In genomic region chr10:80264081-80265056, GRCh38 we compare ENCODE assay signal across 34 cellular contexts. TPM values are rescaled to one million over a fixed set of nuclear protein-coding genes. Genes with fewer than 3 reads are reported as not detected.
"Had no signal": no experiment of that assay in that cellular context is flagged by ENCODE, and none has a peak within 500 bp of the region (broad histone marks: within the 10 kb centered on the region; RNA-seq: fewer than 3 reads in every experiment).

No MANE protein-coding gene starts in this region.

- H3K4me3 Mint-ChIP-seq: activated CD4-positive, alpha-beta memory T cell treated with anti-CD3 and anti-CD28 coated beads, Interleukin-2, amount 10 ng/mL, durations not matched to agents 7 days and 5 days; activated CD4-positive, alpha-beta T cell treated with anti-CD3 and anti-CD28 coated beads, Interleukin-2, amount 10 ng/mL, durations not matched to agents 24 days and 14 days; activated naive CD4-positive, alpha-beta T cell treated with anti-CD3 and anti-CD28 coated beads, Interleukin-2, amount 10 ng/mL, durations not matched to agents 7 days and 5 days; activated naive CD8-positive, alpha-beta T cell treated with anti-CD3 and anti-CD28 coated beads, Interleukin-2, amount 10 ng/mL, durations not matched to agents 7 days and 5 days; activated T-cell treated with anti-CD3 and anti-CD28 coated beads, Interleukin-2, amount 50 U/mL, for 24 hours; immature natural killer cell; nephron; T-helper 2 cell treated with Interferon-gamma antibody and Interleukin-4, amounts not matched to agents 5 μg/mL and 100 μg/mL, for 36 hours; type B pancreatic cell had no signal

- H3K27me3 Mint-ChIP-seq: type B pancreatic cell had no signal

- DNase-seq: activated CD4-positive, alpha-beta memory T cell treated with anti-CD3 and anti-CD28 coated beads, Interleukin-2, amount 10 ng/mL, durations not matched to agents 7 days and 5 days; activated CD4-positive, alpha-beta T cell treated with anti-CD3 and anti-CD28 coated beads, Interleukin-2, amount 10 ng/mL, durations not matched to agents 24 days and 14 days; activated CD8-positive, alpha-beta memory T cell treated with anti-CD3 and anti-CD28 coated beads, Interleukin-2, amount 50 U/mL, for 48 hours; activated gamma-delta T cell; activated naive CD4-positive, alpha-beta T cell treated with anti-CD3 and anti-CD28 coated beads, Interleukin-2, amount 10 ng/mL, durations not matched to agents 7 days and 5 days; activated naive CD8-positive, alpha-beta T cell treated with anti-CD3 and anti-CD28 coated beads, Interleukin-2, amount 10 ng/mL, durations not matched to agents 7 days and 5 days; activated T-cell treated with anti-CD3 and anti-CD28 coated beads, Interleukin-2, amount 50 U/mL, for 24 hours; brain microvascular endothelial cell; cortex of kidney; foreskin keratinocyte; heart left ventricle; hypothalamus; immature natural killer cell; left lung; lower lobe of right lung; mucosa of descending colon; pancreas; retina; stimulated activated CD4-positive, alpha-beta T cell treated with anti-CD3 and anti-CD28 coated beads, Interleukin-12 subunit alpha, Interleukin-12 subunit beta, amount 100 ng/mL, for 4 hours; stimulated activated CD4-positive, alpha-beta T cell treated with anti-CD3 and anti-CD28 coated beads, Interleukin-4, amount 100 ng/mL, for 1 hour; stimulated activated naive CD8-positive, alpha-beta T cell treated with anti-CD3 and anti-CD28 coated beads, Interleukin-15, Interleukin-2, amounts not matched to agents 100 U/mL and 50 U/mL, for 24 hours; T-helper 1 cell; uterus had no signal

- FAIRE-seq: astrocyte, pancreas had no signal

- ATAC-seq: activated CD4-positive, CD25-positive, alpha-beta regulatory T cell treated with anti-CD3 and anti-CD28 coated beads, Interleukin-2, amount 50 U/mL, for 24 hours; foreskin keratinocyte; heart left ventricle; left lung; lower lobe of right lung; mucosa of descending colon; pancreas; sciatic nerve; stimulated activated naive CD8-positive, alpha-beta T cell treated with anti-CD3 and anti-CD28 coated beads, Interleukin-15, Interleukin-2, amounts not matched to agents 100 U/mL and 50 U/mL, for 24 hours had no signal

- H3K36me3 Mint-ChIP-seq: activated naive CD4-positive, alpha-beta T cell treated with anti-CD3 and anti-CD28 coated beads, Interleukin-2, amount 10 ng/mL, durations not matched to agents 7 days and 5 days; activated naive CD8-positive, alpha-beta T cell treated with anti-CD3 and anti-CD28 coated beads, Interleukin-2, amount 10 ng/mL, durations not matched to agents 7 days and 5 days; immature natural killer cell; type B pancreatic cell had no signal

- H3K27ac Mint-ChIP-seq: activated CD4-positive, alpha-beta memory T cell treated with anti-CD3 and anti-CD28 coated beads, Interleukin-2, amount 10 ng/mL, durations not matched to agents 7 days and 5 days; activated CD4-positive, alpha-beta T cell treated with anti-CD3 and anti-CD28 coated beads, Interleukin-2, amount 10 ng/mL, durations not matched to agents 24 days and 14 days; activated naive CD4-positive, alpha-beta T cell treated with anti-CD3 and anti-CD28 coated beads, Interleukin-2, amount 10 ng/mL, durations not matched to agents 7 days and 5 days; activated naive CD8-positive, alpha-beta T cell treated with anti-CD3 and anti-CD28 coated beads, Interleukin-2, amount 10 ng/mL, durations not matched to agents 7 days and 5 days; activated T-cell treated with anti-CD3 and anti-CD28 coated beads, Interleukin-2, amount 50 U/mL, for 24 hours; immature natural killer cell; T-helper 2 cell treated with Interferon-gamma antibody and Interleukin-4, amounts not matched to agents 5 μg/mL and 100 μg/mL, for 36 hours; type B pancreatic cell had no signal

- H3K27ac ChIP-seq: brain microvascular endothelial cell, esophagus muscularis mucosa, foreskin keratinocyte, heart left ventricle, left lung, lower lobe of right lung, pancreas, prostate gland, skin epidermis, thoracic aorta, uterus had no signal

- H3K4me3 ChIP-seq: esophagus muscularis mucosa, heart left ventricle, left lung, lower lobe of right lung, mucosa of descending colon, pancreas, prostate gland, skin epidermis, thoracic aorta, uterus had no signal

- H3K9me3 ChIP-seq: esophagus muscularis mucosa, left lung, lower lobe of right lung, mucosa of descending colon, pancreas, prostate gland, thoracic aorta, uterus had no signal

- H3K4me1 Mint-ChIP-seq: activated CD4-positive, alpha-beta memory T cell treated with anti-CD3 and anti-CD28 coated beads, Interleukin-2, amount 10 ng/mL, durations not matched to agents 7 days and 5 days; activated CD4-positive, alpha-beta T cell treated with anti-CD3 and anti-CD28 coated beads, Interleukin-2, amount 10 ng/mL, durations not matched to agents 24 days and 14 days; activated naive CD4-positive, alpha-beta T cell treated with anti-CD3 and anti-CD28 coated beads, Interleukin-2, amount 10 ng/mL, durations not matched to agents 7 days and 5 days; activated naive CD8-positive, alpha-beta T cell treated with anti-CD3 and anti-CD28 coated beads, Interleukin-2, amount 10 ng/mL, durations not matched to agents 7 days and 5 days; immature natural killer cell had no signal

- H3K27me3 ChIP-seq: brain microvascular endothelial cell, left lung, pancreas, uterus had no signal

- H3K36me3 ChIP-seq: brain microvascular endothelial cell, esophagus muscularis mucosa, heart left ventricle, left lung, lower lobe of right lung, pancreas, prostate gland, thoracic aorta, uterus had no signal

- H3K4me1 ChIP-seq: esophagus muscularis mucosa, foreskin keratinocyte, lower lobe of right lung, prostate gland, uterus had no signal

- H3K9me3 Mint-ChIP-seq: activated CD4-positive, alpha-beta memory T cell treated with anti-CD3 and anti-CD28 coated beads, Interleukin-2, amount 10 ng/mL, durations not matched to agents 7 days and 5 days; activated CD4-positive, alpha-beta T cell treated with anti-CD3 and anti-CD28 coated beads, Interleukin-2, amount 10 ng/mL, durations not matched to agents 24 days and 14 days; activated naive CD4-positive, alpha-beta T cell treated with anti-CD3 and anti-CD28 coated beads, Interleukin-2, amount 10 ng/mL, durations not matched to agents 7 days and 5 days; activated T-cell treated with anti-CD3 and anti-CD28 coated beads, Interleukin-2, amount 50 U/mL, for 24 hours; immature natural killer cell; T-helper 2 cell treated with Interferon-gamma antibody and Interleukin-4, amounts not matched to agents 5 μg/mL and 100 μg/mL, for 36 hours had no signal

RNA-seq across cellular contexts. Expression of gene MAT1A, which starts 25.1 kb away (rescaled TPM):
- total RNA-seq: activated CD4-positive, alpha-beta memory T cell treated with anti-CD3 and anti-CD28 coated beads, Interleukin-2, amount 10 ng/mL, durations not matched to agents 7 days and 5 days; activated CD4-positive, alpha-beta T cell treated with anti-CD3 and anti-CD28 coated beads, Interleukin-2, amount 10 ng/mL, durations not matched to agents 24 days and 14 days; activated naive CD8-positive, alpha-beta T cell treated with anti-CD3 and anti-CD28 coated beads, Interleukin-2, amount 10 ng/mL, durations not matched to agents 7 days and 5 days; cerebellum; esophagus muscularis mucosa; foreskin keratinocyte; sciatic nerve; thoracic aorta had no signal
- polyA plus RNA-seq: foreskin keratinocyte, heart left ventricle, immature natural killer cell had no signal
